9 cellular contexts compared by ENCODE assay signal in genomic region chr2:7430421-7430868, GRCh38.
DNase-seq lines count a peak whose midpoint lies in the region; ATAC-seq, FAIRE-seq and TF ChIP-seq lines count a peak whose summit lies in the region.
"Had no signal": no experiment of that assay in that cellular context is flagged by ENCODE, and none has a peak within 500 bp of the region (broad histone marks: within the 10 kb centered on the region; RNA-seq: fewer than 3 reads in every experiment).

No MANE protein-coding gene starts in this region.

- POLR2A ChIA-PET in T-cell (lab: Charles Lee): no interaction called here
- POLR2A ChIA-PET in RWPE1 (lab: Yijun Ruan, JAX; ENCODE audit: low non-redundant PET): no interaction called here

- H3K27me3 ChIP-seq in endodermal cell (ENCODE audit: control insufficient read depth, insufficient read depth, low read length, poor library complexity, severe bottlenecking): peaks cover 29% of the 10 kb centered on the region
- H3K27me3 ChIP-seq in small intestine (ENCODE audit: control insufficient read depth in 2 of 2, insufficient read depth in 2 of 2, low read length in 2 of 2): peaks cover 0 to 3% of the 10 kb centered on the region in 2 donors
- H3K27me3 ChIP-seq in pancreas: no peaks in the 10 kb centered on the region

- WGBS in endodermal cell (ENCODE audit: insufficient coverage in 1 of 2, insufficient read length in 1 of 2), 2 experiments: 32 to 62% methylated on average over 3 to 10 of the region's 10 CpGs
- WGBS in small intestine, 3 donors: 77 to 83% (median 79%) methylated on average over 10 of the region's 10 CpGs
- 87 to 91% methylated on average over 10 of the region's 10 CpGs for WGBS in pancreas, 2 donors

- TF ChIP-seq CTCF in endodermal cell (conservative IDR thresholded peaks at IDR 0.05): no peak
- no peak for TF ChIP-seq CTCF in RWPE1 (conservative IDR thresholded peaks at IDR 0.05; ENCODE audit: low read depth)
- TF ChIP-seq CTCF in pancreas (IDR thresholded peaks at IDR 0.05): no peak

- peak; percentile 8 for ATAC-seq in GM19467 (IDR thresholded peaks at IDR 0.05; ENCODE audit: unreplicated experiment)
- peak; percentile 47 to 71 (median 67) for ATAC-seq in T-cell (replicated peaks in 1 of 4)
- ATAC-seq in pancreas: no peak

- H3K4me3 Mint-ChIP-seq in T-cell (peak overlapping the region; percentile 77 to 90 (median 81)), endodermal cell (peak overlapping the region; percentile 57)

- DNase-seq in T-cell: peak in 11 of 34 experiments; percentile 11 to 50 (median 28)
- DNase-seq in endodermal cell: no peak
- DNase-seq in small intestine: peak; percentile 20
- no peak for DNase-seq in NCI-H526 treated with DMSO at 0.1 percent for 48 hours (lab: John Stamatoyannopoulos, UW)
- DNase-seq in RWPE1 (ENCODE audit: low spot score): no peak
- DNase-seq in HCEC 1CT: no peak
- no peak for DNase-seq in pancreas

- intact Hi-C loops in pancreas (cut with DNase I): loop anchor here in 1 of 3 donors (10.0 kb wide), 1 partner anchor 234 kb away; no protein-coding TSS in a partner anchor

- H3K4me1 ChIP-seq in endodermal cell (ENCODE audit: control insufficient read depth, insufficient read depth, low read length) (peaks cover 4% of the 10 kb centered on the region), small intestine (ENCODE audit: control insufficient read depth in 2 of 2, insufficient read depth in 1 of 2, low read depth in 1 of 2, low read length in 1 of 2) (no peaks in the 10 kb centered on the region), pancreas (no peaks in the 10 kb centered on the region)

- H3K9me3 ChIP-seq in endodermal cell (ENCODE audit: control insufficient read depth, low read length) (no peaks in the 10 kb centered on the region), small intestine (ENCODE audit: control insufficient read depth, low read depth) (no peaks in the 10 kb centered on the region), pancreas (no peaks in the 10 kb centered on the region)

- no peaks in the 10 kb centered on the region for H3K36me3 ChIP-seq in endodermal cell (ENCODE audit: control insufficient read depth, insufficient read depth, low read length)
- no peaks in the 10 kb centered on the region for H3K36me3 ChIP-seq in small intestine (ENCODE audit: control insufficient read depth in 2 of 2, insufficient read depth in 2 of 2, low read length in 2 of 2)
- H3K36me3 ChIP-seq in pancreas: no peaks in the 10 kb centered on the region

- FAIRE-seq in small intestine (lab: Jason Lieb, UNC) (no peak), pancreas (lab: Jason Lieb, UNC) (no peak)
- FAIRE-seq: HTR-8/SVneo had no signal

- CTCF ChIA-PET in T-cell (lab: Charles Lee) (interaction anchor here (0.6 to 0.9 kb wide), 2 partner anchors 225 to 1257 kb away, joined by 3 to 4 read pairs; no protein-coding TSS in a partner anchor), RWPE1 (lab: Yijun Ruan, JAX) (no interaction called here)

- H3K9me3 Mint-ChIP-seq in T-cell (peaks cover 0 to 12% (median 0%) of the 10 kb centered on the region in 3 donors), endodermal cell (peaks cover 11% of the 10 kb centered on the region)

- H3K27ac ChIP-seq in endodermal cell (ENCODE audit: low read depth, low read length) (peak overlapping the region; percentile 70), small intestine (ENCODE audit: low read depth in 1 of 2, low read length in 1 of 2) (peak overlapping the region; percentile 47 to 84), RWPE1 (no peak overlapping the region), pancreas (no peak overlapping the region)

- no peak overlapping the region for H3K9ac ChIP-seq in endodermal cell (ENCODE audit: extremely low read depth, low read length, poor library complexity, severe bottlenecking)

- peak overlapping the region; percentile 96 to 98 for H3K27ac Mint-ChIP-seq in T-cell
- H3K27ac Mint-ChIP-seq in endodermal cell: no peak overlapping the region

- H3K4me3 ChIP-seq in endodermal cell (ENCODE audit: low read length): peak overlapping the region; percentile 45
- H3K4me3 ChIP-seq in small intestine (ENCODE audit: low read depth in 1 of 2, low read length in 2 of 2): peak overlapping the region in 1 of 2 donors; percentile 41
- H3K4me3 ChIP-seq in pancreas: peak overlapping the region in 1 of 4 donors; percentile 46

- H3K27me3 Mint-ChIP-seq in T-cell: no peaks in the 10 kb centered on the region
- H3K27me3 Mint-ChIP-seq in endodermal cell (ENCODE audit: insufficient read depth): peaks cover 20% of the 10 kb centered on the region

- H3K4me1 Mint-ChIP-seq in T-cell: peaks cover 39 to 47% (median 41%) of the 10 kb centered on the region in 3 donors
- H3K4me1 Mint-ChIP-seq in endodermal cell: peaks cover 5% of the 10 kb centered on the region

- no peaks in the 10 kb centered on the region for H3K36me3 Mint-ChIP-seq in T-cell
- H3K36me3 Mint-ChIP-seq in endodermal cell (ENCODE audit: low read depth): no peaks in the 10 kb centered on the region

Comparison
In these comparisons a context has a peak if more than half of its experiments do, and no peak if none do; other contexts are left out.
1. ATAC-seq: peak in GM19467 (single experiment) and T-cell (4 of 4); none in pancreas (0 of 4).
2. H3K27ac ChIP-seq: peak in endodermal cell (single experiment) and small intestine (2 of 2); none in RWPE1 (single experiment) and pancreas (0 of 4).